ENCODE assay signal across 29 cellular contexts in genomic region chr15:67809866-67810265, GRCh38. TPM values are rescaled to one million over a fixed set of nuclear protein-coding genes. Genes with fewer than 3 reads are reported as not detected.
"Had no signal": no experiment of that assay in that cellular context is flagged by ENCODE, and none has a peak within 500 bp of the region (broad histone marks: within the 10 kb centered on the region; RNA-seq: fewer than 3 reads in every experiment).

No MANE protein-coding gene starts in this region.

- H3K9me3 Mint-ChIP-seq: activated B cell treated with CpG ODN at 0.5 μM for 24 hours; activated CD4-positive, alpha-beta T cell treated with anti-CD3 and anti-CD28 coated beads, Interleukin-2, amount 10 ng/mL, durations not matched to agents 24 days and 14 days; activated naive CD4-positive, alpha-beta T cell treated with anti-CD3 and anti-CD28 coated beads for 36 hours; activated T-helper 17 cell treated with anti-CD3 and anti-CD28 coated beads, Interleukin-2, amount 50 U/mL, for 72 hours; brain; T-helper 1 cell treated with Interleukin-12 subunit alpha and Interleukin-12 subunit beta and Interleukin-4 antibody, amounts not matched to agents 30 μg/mL and 1 μg/mL, for 36 hours had no signal

- H3K4me2 ChIP-seq: KMS-11 had no signal

- H3K27ac ChIP-seq: KMS-11 had no signal

- H3K4me3 Mint-ChIP-seq: activated B cell treated with CpG ODN at 0.5 μM for 24 hours; activated CD4-positive, alpha-beta T cell treated with anti-CD3 and anti-CD28 coated beads, Interleukin-2, amount 10 ng/mL, durations not matched to agents 24 days and 14 days; activated naive CD4-positive, alpha-beta T cell treated with anti-CD3 and anti-CD28 coated beads for 36 hours; activated naive CD8-positive, alpha-beta T cell; activated T-helper 17 cell treated with anti-CD3 and anti-CD28 coated beads, Interleukin-2, amount 50 U/mL, for 72 hours; brain; T-helper 1 cell treated with Interleukin-12 subunit alpha and Interleukin-12 subunit beta and Interleukin-4 antibody, amounts not matched to agents 30 μg/mL and 1 μg/mL, for 36 hours had no signal

- DNase-seq: activated B cell treated with CpG ODN at 0.5 μM for 24 hours; activated CD4-positive, alpha-beta T cell treated with anti-CD3 and anti-CD28 coated beads for 1 hour; activated CD4-positive, alpha-beta T cell treated with anti-CD3 and anti-CD28 coated beads, Interleukin-2, amount 10 ng/mL, durations not matched to agents 24 days and 14 days; activated CD4-positive, alpha-beta T cell treated with anti-CD3 and anti-CD28 coated beads, Interleukin-2, amount 50 U/mL, for 48 hours; activated gamma-delta T cell; activated naive CD4-positive, alpha-beta T cell treated with anti-CD3 and anti-CD28 coated beads for 36 hours; activated T-cell treated with anti-CD3 and anti-CD28 coated beads for 4 hours; activated T-cell treated with anti-CD3 and anti-CD28 coated beads, Interleukin-2, amount 50 U/mL, for 48 hours; amygdala; NCI-H1092; NCI-H1417; NCI-H1694 treated with DMSO at 0.1 percent for 48 hours; NCI-H2029 treated with DMSO at 0.1 percent for 48 hours; NCI-H345; NCI-H510A; NCI-H526 treated with DMSO at 0.1 percent for 48 hours; NCI-H82; RPMI8226; SHP77 treated with DMSO at 0.1 percent for 48 hours had no signal

- H3K9ac ChIP-seq: KMS-11 had no signal

- H3K27ac Mint-ChIP-seq: activated B cell treated with CpG ODN at 0.5 μM for 24 hours; activated CD4-positive, alpha-beta T cell treated with anti-CD3 and anti-CD28 coated beads, Interleukin-2, amount 10 ng/mL, durations not matched to agents 24 days and 14 days; activated naive CD4-positive, alpha-beta T cell treated with anti-CD3 and anti-CD28 coated beads for 36 hours; activated naive CD8-positive, alpha-beta T cell; activated T-helper 17 cell treated with anti-CD3 and anti-CD28 coated beads, Interleukin-2, amount 50 U/mL, for 72 hours; brain; T-helper 1 cell treated with Interleukin-12 subunit alpha and Interleukin-12 subunit beta and Interleukin-4 antibody, amounts not matched to agents 30 μg/mL and 1 μg/mL, for 36 hours had no signal

- ATAC-seq: activated T-helper 17 cell treated with anti-CD3 and anti-CD28 coated beads, Interleukin-2, amount 50 U/mL, for 72 hours; Panc1 had no signal

- H3K27me3 Mint-ChIP-seq: activated B cell treated with CpG ODN at 0.5 μM for 24 hours; activated naive CD8-positive, alpha-beta T cell; activated T-helper 17 cell treated with anti-CD3 and anti-CD28 coated beads, Interleukin-2, amount 50 U/mL, for 72 hours had no signal

- H3K4me1 Mint-ChIP-seq: activated CD4-positive, alpha-beta T cell treated with anti-CD3 and anti-CD28 coated beads, Interleukin-2, amount 10 ng/mL, durations not matched to agents 24 days and 14 days; activated T-helper 17 cell treated with anti-CD3 and anti-CD28 coated beads, Interleukin-2, amount 50 U/mL, for 72 hours had no signal

RNA-seq across cellular contexts. Expression of gene SKOR1, which starts 15.4 kb away (rescaled TPM):
- total RNA-seq: astrocyte, SK-MEL-5 had no signal

RNA-seq across cellular contexts. Expression of gene RNU6-1, which starts 30.0 kb away (rescaled TPM):
- total RNA-seq: activated B cell treated with CpG ODN at 0.5 μM for 24 hours; activated CD4-positive, alpha-beta T cell treated with anti-CD3 and anti-CD28 coated beads, Interleukin-2, amount 10 ng/mL, durations not matched to agents 24 days and 14 days; activated naive CD4-positive, alpha-beta T cell treated with anti-CD3 and anti-CD28 coated beads for 36 hours; activated T-helper 17 cell treated with anti-CD3 and anti-CD28 coated beads, Interleukin-2, amount 50 U/mL, for 72 hours; astrocyte; MCF 10A; OCI-LY7; SK-MEL-5 had no signal
